ENCODE assay signal across 7 cellular contexts in the genomic region with DNA sequence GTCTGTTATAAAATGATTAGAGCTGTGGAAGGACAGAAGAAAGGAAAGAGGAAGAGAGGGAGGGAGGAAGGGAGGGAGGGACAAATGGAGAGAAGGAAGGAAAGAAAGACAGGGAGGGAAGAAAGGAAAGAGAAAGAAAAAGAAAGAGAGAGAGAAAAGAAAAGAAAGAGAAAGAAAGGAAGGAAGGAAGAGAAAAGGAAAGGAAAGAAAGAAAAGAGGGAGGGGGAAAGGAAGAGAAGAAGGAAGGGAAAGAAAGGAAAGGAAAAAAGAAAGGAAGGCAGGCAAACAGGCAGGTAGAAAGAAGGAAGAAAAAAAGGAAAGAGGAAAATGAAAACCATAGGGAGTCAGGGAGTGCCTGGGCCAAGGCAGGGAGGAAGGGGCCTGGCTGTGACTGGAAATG.
"Had no signal": no experiment of that assay in that cellular context is flagged by ENCODE, and none has a peak within 500 bp of the region (broad histone marks: within the 10 kb centered on the region; RNA-seq: fewer than 3 reads in every experiment).

No MANE protein-coding gene starts in this region.

- H3K27ac ChIP-seq: GM23248 had no signal

- H3K4me3 Mint-ChIP-seq: H9, HFFc6 had no signal

- H2AFZ ChIP-seq: GM23248 had no signal

- H3K9ac ChIP-seq: GM23248 had no signal

- H3K27ac Mint-ChIP-seq: H9, HFFc6 had no signal

- DNase-seq: GM23248, GOT3, H9, HCEC 1CT, HFFc6, IMR-90, KBM-7 had no signal

- H3K4me3 ChIP-seq: GM23248 had no signal
